In genomic region chr10:127906548-127907377, GRCh38 we compare ENCODE assay signal across 8 cellular contexts. TPM values are rescaled to one million over a fixed set of nuclear protein-coding genes. Genes with fewer than 3 reads are reported as not detected.
DNase-seq lines count a peak whose midpoint lies in the region; ATAC-seq and TF ChIP-seq lines count a peak whose summit lies in the region.

Gene PTPRE (plus strand): TSS chr10:127907103. CDS start chr10:128040882, 133,779 bp downstream.

- intact Hi-C loops in activated T-helper 2 cell treated with anti-CD3 and anti-CD28 coated beads, Interferon-gamma antibody, Interleukin-2, Interleukin-4, amounts not matched to agents 10 μg/mL and 5 μg/mL and 100 μg/mL, durations not matched to agents 14 hours and 24 hours and 36 hours (cut with micrococcal nuclease), result loop anchor here (1.0 to 5.0 kb wide), 3 partner anchors 86 to 163 kb away; no protein-coding TSS in a partner anchor
- intact Hi-C loops in stomach (cut with DNase I; ENCODE audit: low total_unique reads), result loop anchor here (5.0 kb wide), 1 partner anchor 101 kb away; no protein-coding TSS in a partner anchor

- H3K36me3 Mint-ChIP-seq in activated T-helper 2 cell treated with anti-CD3 and anti-CD28 coated beads, Interferon-gamma antibody, Interleukin-2, Interleukin-4, amounts not matched to agents 10 μg/mL and 5 μg/mL and 100 μg/mL, durations not matched to agents 14 hours and 24 hours and 36 hours (ENCODE audit: low read depth), result no peaks in the 10 kb centered on the region
- H3K36me3 Mint-ChIP-seq in neural progenitor cell, result no peaks in the 10 kb centered on the region

- peak; percentile 80 for ATAC-seq in HG02970 (IDR thresholded peaks at IDR 0.05; ENCODE audit: low FRiP score, unreplicated experiment)

- no peaks in the 10 kb centered on the region for H3K79me2 ChIP-seq in neural progenitor cell (ENCODE audit: low read depth)

- H3K27ac ChIP-seq in neural progenitor cell (no peak within 1 kb of the TSS), stomach (peak within 1 kb of the TSS; percentile 80 to 89 (median 81))

- H3K4me3 ChIP-seq in NT2/D1 (ENCODE audit: insufficient read length, low read depth), result peak within 1 kb of the TSS; percentile 53
- peak within 1 kb of the TSS; percentile 36 for H3K4me3 ChIP-seq in foreskin fibroblast (ENCODE audit: low read depth in 1 of 2, low read length in 2 of 2)
- peak within 1 kb of the TSS; percentile 92 for H3K4me3 ChIP-seq in neural progenitor cell
- H3K4me3 ChIP-seq in stomach, result peak within 1 kb of the TSS; percentile 68 to 83 (median 75)

- H3K36me3 ChIP-seq in NT2/D1 (ENCODE audit: insufficient read depth, insufficient read length, low read length) (no peaks in the 10 kb centered on the region), neural progenitor cell (no peaks in the 10 kb centered on the region), stomach (no peaks in the 10 kb centered on the region)

- H3K4me1 Mint-ChIP-seq in activated T-helper 2 cell treated with anti-CD3 and anti-CD28 coated beads, Interferon-gamma antibody, Interleukin-2, Interleukin-4, amounts not matched to agents 10 μg/mL and 5 μg/mL and 100 μg/mL, durations not matched to agents 14 hours and 24 hours and 36 hours (ENCODE audit: low read depth), result no peaks in the 10 kb centered on the region
- peaks cover 19% of the 10 kb centered on the region for H3K4me1 Mint-ChIP-seq in neural progenitor cell

- no peaks in the 10 kb centered on the region for H3K9me3 ChIP-seq in NT2/D1 (ENCODE audit: insufficient read depth, low read length)
- H3K9me3 ChIP-seq in neural progenitor cell (ENCODE audit: low read depth), result no peaks in the 10 kb centered on the region
- no peaks in the 10 kb centered on the region for H3K9me3 ChIP-seq in stomach

- H4K20me1 ChIP-seq in neural progenitor cell (ENCODE audit: low read depth), result no peaks in the 10 kb centered on the region

- WGBS in stomach, 5 donors, result 6 to 38% (median 9%) methylated on average over 14 to 78 of the region's 78 CpGs

- H3K27ac Mint-ChIP-seq in activated T-helper 2 cell treated with anti-CD3 and anti-CD28 coated beads, Interferon-gamma antibody, Interleukin-2, Interleukin-4, amounts not matched to agents 10 μg/mL and 5 μg/mL and 100 μg/mL, durations not matched to agents 14 hours and 24 hours and 36 hours, result no peak within 1 kb of the TSS
- no peak within 1 kb of the TSS for H3K27ac Mint-ChIP-seq in neural progenitor cell

- H2AFZ ChIP-seq in neural progenitor cell (replicated peaks), result peak within 1 kb of the TSS; percentile 98

- H3K9ac ChIP-seq in NT2/D1 (ENCODE audit: insufficient read length, low read depth) (peak within 1 kb of the TSS; percentile 80), neural progenitor cell (no peak within 1 kb of the TSS)

- peak within 1 kb of the TSS; percentile 99 for H3K4me2 ChIP-seq in neural progenitor cell

- TF ChIP-seq CTCF in foreskin fibroblast (IDR thresholded peaks at IDR 0.05; ENCODE audit: low read depth, low read length) (peak; percentile 35), neural progenitor cell (IDR thresholded peaks at IDR 0.05) (peak; percentile 66), stomach (IDR thresholded peaks at IDR 0.05) (peak in 5 of 7 experiments; percentile 49 to 94 (median 77))

- DNase-seq in NCI-H748 (lab: John Stamatoyannopoulos, UW; ENCODE audit: unreplicated experiment), result peak; percentile 58
- DNase-seq in NCI-H748 treated with DMSO at 0.1 percent for 48 hours (lab: John Stamatoyannopoulos, UW), result no peak
- DNase-seq in NT2/D1 (ENCODE audit: low read depth, low spot score), result peak; percentile 38
- DNase-seq in activated T-helper 2 cell treated with anti-CD3 and anti-CD28 coated beads, Interferon-gamma antibody, Interleukin-2, Interleukin-4, amounts not matched to agents 10 μg/mL and 5 μg/mL and 100 μg/mL, durations not matched to agents 14 hours and 24 hours and 36 hours (ENCODE audit: low spot score), result peak; percentile 48
- peak; percentile 31 to 48 for DNase-seq in foreskin fibroblast
- peak; percentile 90 for DNase-seq in neural progenitor cell (ENCODE audit: low spot score)
- DNase-seq in stomach, result peak; percentile 83

- H3K4me1 ChIP-seq in NT2/D1 (ENCODE audit: insufficient read depth, insufficient read length) (peaks cover 3% of the 10 kb centered on the region), neural progenitor cell (peaks cover 5% of the 10 kb centered on the region), stomach (peaks cover 15 to 47% (median 31%) of the 10 kb centered on the region in 4 donors)

- no peak for TF ChIP-seq EP300 in stomach (IDR thresholded peaks at IDR 0.05)

- no peaks in the 10 kb centered on the region for H3K9me3 Mint-ChIP-seq in activated T-helper 2 cell treated with anti-CD3 and anti-CD28 coated beads, Interferon-gamma antibody, Interleukin-2, Interleukin-4, amounts not matched to agents 10 μg/mL and 5 μg/mL and 100 μg/mL, durations not matched to agents 14 hours and 24 hours and 36 hours
- no peaks in the 10 kb centered on the region for H3K9me3 Mint-ChIP-seq in neural progenitor cell

- H3K27me3 Mint-ChIP-seq in activated T-helper 2 cell treated with anti-CD3 and anti-CD28 coated beads, Interferon-gamma antibody, Interleukin-2, Interleukin-4, amounts not matched to agents 10 μg/mL and 5 μg/mL and 100 μg/mL, durations not matched to agents 14 hours and 24 hours and 36 hours (ENCODE audit: low read depth), result peaks cover 40% of the 10 kb centered on the region
- H3K27me3 Mint-ChIP-seq in neural progenitor cell (ENCODE audit: insufficient read depth, low read depth), result peaks cover 18% of the 10 kb centered on the region

- H3K27me3 ChIP-seq in NT2/D1 (ENCODE audit: insufficient read depth, insufficient read length) (peaks cover 28% of the 10 kb centered on the region), neural progenitor cell (peaks cover 52% of the 10 kb centered on the region), stomach (peaks cover 0 to 19% (median 0%) of the 10 kb centered on the region in 3 donors)

- TF ChIP-seq POLR2A in stomach (IDR thresholded peaks at IDR 0.05), result no peak

- no peak within 1 kb of the TSS for H3K4me3 Mint-ChIP-seq in activated T-helper 2 cell treated with anti-CD3 and anti-CD28 coated beads, Interferon-gamma antibody, Interleukin-2, Interleukin-4, amounts not matched to agents 10 μg/mL and 5 μg/mL and 100 μg/mL, durations not matched to agents 14 hours and 24 hours and 36 hours (ENCODE audit: low read depth)
- peak within 1 kb of the TSS; percentile 75 for H3K4me3 Mint-ChIP-seq in neural progenitor cell

- H3F3A ChIP-seq in neural progenitor cell (ENCODE audit: low read depth), result no peaks in the 10 kb centered on the region

RNA-seq across cellular contexts. Expression of gene PTPRE, which starts in this region (rescaled TPM):
- total RNA-seq in activated T-helper 2 cell treated with anti-CD3 and anti-CD28 coated beads, Interferon-gamma antibody, Interleukin-2, Interleukin-4, amounts not matched to agents 10 μg/mL and 5 μg/mL and 100 μg/mL, durations not matched to agents 14 hours and 24 hours and 36 hours, result 16.8 and 17.0 TPM in 2 replicates
- 0.21 and 0.93 TPM in 2 replicates for total RNA-seq in neural progenitor cell (ENCODE audit: low replicate concordance)
- total RNA-seq in stomach, result 10 to 100 TPM in 4 of 5 donors, 1 to 10 TPM in 1; 5.5 to 26.4 (median 13.2) TPM
- 1 to 10 TPM; 4.0 to 5.0 (median 4.4) TPM for polyA plus RNA-seq in stomach

Comparison
In these comparisons a context has a peak if more than half of its experiments do, and no peak if none do; other contexts are left out.
1. Peak in DNase-seq, H3K4me3 ChIP-seq and H3K4me2 ChIP-seq in neural progenitor cell; RNA of the gene not detected or under 1 TPM.
2. H3K4me3 ChIP-seq: peak in every context shown above with its lines; median percentile 92 in neural progenitor cell; 75 in stomach; 53 in NT2/D1; 36 in foreskin fibroblast.